24 cellular contexts compared by ENCODE assay signal in genomic region chr22:49499433-49500075, GRCh38.
DNase-seq lines count a peak whose midpoint lies in the region; ATAC-seq, FAIRE-seq and TF ChIP-seq lines count a peak whose summit lies in the region.
"Had no signal": no experiment of that assay in that cellular context is flagged by ENCODE, and none has a peak within 500 bp of the region (broad histone marks: within the 10 kb centered on the region; RNA-seq: fewer than 3 reads in every experiment).

No MANE protein-coding gene starts in this region.

- WGBS in GM12878 (ENCODE audit: insufficient coverage, insufficient replicate concordance, low lambda C conversion rate, missing lambda C conversion rate): 37% methylated on average over 1 of the region's 1 CpG
- WGBS in mesendoderm (ENCODE audit: extremely low coverage, insufficient coverage, low lambda C conversion rate): no CpG with 5 or more reads among the region's 1 CpG

- H3K4me1 Mint-ChIP-seq in WTC11: no peaks in the 10 kb centered on the region
- H3K4me1 Mint-ChIP-seq: GM23338 had no signal

- H2BK5ac ChIP-seq in mesendoderm (ENCODE audit: low read length): no peak overlapping the region

- H3K79me2 ChIP-seq in GM12878 (ENCODE audit: control insufficient read depth, insufficient read depth, low read length): no peaks in the 10 kb centered on the region; the same call in 1 of the 2 replicates
- H3K79me2 ChIP-seq in mesendoderm (ENCODE audit: control insufficient read depth, insufficient read depth, low read length): no peaks in the 10 kb centered on the region

- H3K9ac ChIP-seq in GM12878 (ENCODE audit: control insufficient read depth, insufficient read depth, low read length) (no peak overlapping the region), mesendoderm (ENCODE audit: low read length) (no peak overlapping the region)
- H3K9ac ChIP-seq: KMS-11 had no signal

- ATAC-seq in GM12878 (no peak), WTC11 (no peak)
- ATAC-seq: GM23338, HCT116, HepG2 had no signal

- SMC1A ChIA-PET in GM12878 (lab: Charles Lee; ENCODE audit: uncharacterized antibody, unreplicated experiment): no interaction called here

- CTCF ChIA-PET in GM12878 (lab: Yijun Ruan, JAX) (no interaction called here), WTC11 (lab: Charles Lee) (no interaction called here)

- FAIRE-seq in GM19239 (lab: Jason Lieb, UNC) (peak; percentile 21), GM12878 (lab: Jason Lieb, UNC) (peak; percentile 70)
- FAIRE-seq: A204.1, D721Med, H54, HepG2, HTR-8/SVneo had no signal

- H4K8ac ChIP-seq in mesendoderm (ENCODE audit: low read depth, low read length): no peak overlapping the region

- H3K4me3 Mint-ChIP-seq in WTC11: no peak overlapping the region
- H3K4me3 Mint-ChIP-seq: CD4-positive, alpha-beta T cell; GM23338; HFFc6 had no signal

- POLR2A ChIA-PET in GM12878 (lab: Charles Lee) (no interaction called here), WTC11 (lab: Charles Lee) (no interaction called here)

- TF ChIP-seq CTCF in GM12878 (IDR thresholded peaks at IDR 0.05 in 2 of 3, conservative IDR thresholded peaks at IDR 0.05 in 1 of 3; ENCODE audit: control insufficient read depth in 2 of 3, extremely low read depth in 1 of 3, insufficient read depth in 1 of 3, low read depth in 3 of 3, low read length in 3 of 3) (no peak), WTC11 (IDR thresholded peaks at IDR 0.05) (no peak)

- no peak overlapping the region for H4K5ac ChIP-seq in mesendoderm (ENCODE audit: low read length)

- no peak overlapping the region for H2AFZ ChIP-seq in GM12878 (ENCODE audit: control insufficient read depth, low read depth, low read length)
- H2AFZ ChIP-seq: GM23338 had no signal

- H3K4ac ChIP-seq in mesendoderm (ENCODE audit: low read depth, low read length): no peak overlapping the region

- BruUV-seq in GM12878 (replicated peaks; lab: Mats Ljungman, UMichigan): no TSS peak

- no peak overlapping the region for H3K18ac ChIP-seq in mesendoderm (ENCODE audit: low read length)

- peaks cover 12% of the 10 kb centered on the region for H3K4me1 ChIP-seq in GM12878 (ENCODE audit: control insufficient read depth, insufficient read depth, low read length)
- H3K4me1 ChIP-seq in mesendoderm (ENCODE audit: control insufficient read depth, low read depth, low read length): no peaks in the 10 kb centered on the region

- H3K4me2 ChIP-seq in GM12878 (ENCODE audit: control insufficient read depth, insufficient read depth) (no peak overlapping the region), mesendoderm (ENCODE audit: low read length) (no peak overlapping the region)
- H3K4me2 ChIP-seq: GM23338, KMS-11 had no signal

- H3K36me3 ChIP-seq in GM12878 (ENCODE audit: control insufficient read depth in 2 of 2, insufficient read depth in 2 of 2, low read length in 1 of 2) (no peaks in the 10 kb centered on the region), mesendoderm (ENCODE audit: control insufficient read depth, insufficient read depth, low read length) (no peaks in the 10 kb centered on the region)

- TF ChIP-seq EP300 in GM12878 (IDR thresholded peaks at IDR 0.05; ENCODE audit: borderline replicate concordance in 1 of 2, control insufficient read depth in 1 of 2, low read depth in 2 of 2, low read length in 2 of 2): no peak

- no peak overlapping the region; the same call in 1 of the 2 replicates for H3K4me3 ChIP-seq in Jurkat, Clone E6-1 (ENCODE audit: low read length)
- H3K4me3 ChIP-seq in GM12878: no peak overlapping the region
- no peak overlapping the region for H3K4me3 ChIP-seq in mesendoderm (ENCODE audit: low read length)
- H3K4me3 ChIP-seq: GM23338 had no signal

- H3K9me3 ChIP-seq in GM12878 (replicated peaks; ENCODE audit: control insufficient read depth, insufficient read depth, low read length): no peaks in the 10 kb centered on the region; the same call in 2 of the 3 replicates

- DNase-seq in GM19239 (ENCODE audit: insufficient read length, low spot score) (no peak), GM12878 (ENCODE audit: low read depth, low spot score) (no peak), mesendoderm (peak; percentile 37), NCI-H2196 (lab: John Stamatoyannopoulos, UW; ENCODE audit: unreplicated experiment) (no peak), WTC11 (ENCODE audit: low spot score) (no peak), SHP77 (lab: John Stamatoyannopoulos, UW) (no peak), NCI-H226 (no peak)
- peak; percentile 73 for DNase-seq in Jurkat, Clone E6-1 (ENCODE audit: low read depth, low spot score)
- DNase-seq: ACHN; AML-193; Caco-2; CD4-positive, alpha-beta T cell; GDM1; HFFc6 had no signal

- H4K20me1 ChIP-seq in GM12878 (ENCODE audit: control insufficient read depth, insufficient read depth): no peaks in the 10 kb centered on the region

- no peak overlapping the region for H2BK15ac ChIP-seq in mesendoderm (replicated peaks; ENCODE audit: low read depth)

- H3K79me1 ChIP-seq in mesendoderm (ENCODE audit: low read length): no peaks in the 10 kb centered on the region

- RAD21 ChIA-PET in GM12878 (lab: Charles Lee; ENCODE audit: unreplicated experiment): no interaction called here

- H3K27me3 ChIP-seq in GM12878 (replicated peaks in 1 of 2; ENCODE audit: control insufficient read depth in 2 of 2, insufficient read depth in 2 of 2, low read length in 1 of 2) (no peaks in the 10 kb centered on the region), mesendoderm (ENCODE audit: insufficient read depth, low read length, poor library complexity) (no peaks in the 10 kb centered on the region)

- no peak overlapping the region for H3K56ac ChIP-seq in mesendoderm (ENCODE audit: low read length)

- no peak for TF ChIP-seq POLR2A in GM12878 (IDR thresholded peaks at IDR 0.05; ENCODE audit: low read depth, low read length)

- TF ChIP-seq RAD21 in GM12878 (IDR thresholded peaks at IDR 0.05; ENCODE audit: insufficient read depth, low read depth, low read length): no peak

- H3K9me3 Mint-ChIP-seq in WTC11: 0 out of 2 replicates have a peak, but pooled peaks cover 7% of the 10 kb centered on the region
- H3K9me3 Mint-ChIP-seq: CD4-positive, alpha-beta T cell had no signal

- H3K27ac Mint-ChIP-seq in WTC11: no peak overlapping the region
- H3K27ac Mint-ChIP-seq: CD4-positive, alpha-beta T cell; GM23338; HFFc6; IgD-negative memory B cell had no signal

- no peak overlapping the region for H3K23ac ChIP-seq in mesendoderm (ENCODE audit: low read length)

- H3K27ac ChIP-seq in GM12878 (ENCODE audit: control insufficient read depth, insufficient read depth): no peak overlapping the region
- H3K27ac ChIP-seq in mesendoderm (ENCODE audit: low read depth, low read length): no peak overlapping the region
- H3K27ac ChIP-seq: C4-2B, KMS-11 had no signal

- H2BK120ac ChIP-seq in mesendoderm (ENCODE audit: low read depth, low read length): no peak overlapping the region

- H2AK5ac ChIP-seq in mesendoderm (ENCODE audit: low read length): no peak overlapping the region

- no peaks in the 10 kb centered on the region for H3K36me3 Mint-ChIP-seq in WTC11
- H3K36me3 Mint-ChIP-seq: IgD-negative memory B cell had no signal

- in situ Hi-C loops in GM12878 (cut with MboI): no loop called here

- intact Hi-C loops in GM12878 (cut with micrococcal nuclease; ENCODE audit: unreplicated experiment): no loop called here

- no peaks in the 10 kb centered on the region for H3K27me3 Mint-ChIP-seq in WTC11 (ENCODE audit: low read depth)
- H3K27me3 Mint-ChIP-seq: CD4-positive, alpha-beta T cell; IgD-negative memory B cell had no signal

TF ChIP-seq in GM12878, 131 proteins besides CTCF, POLR2A, EP300 and RAD21 (continues in another document):
- TF ChIP-seq SUZ12 (IDR thresholded peaks at IDR 0.05; ENCODE audit: unreplicated experiment) (no peak), JUNB (IDR thresholded peaks at IDR 0.05) (no peak), CREB1 (IDR thresholded peaks at IDR 0.05; ENCODE audit: low read depth) (no peak)

TF ChIP-seq in WTC11, 78 proteins besides CTCF, POLR2A, EP300 and RAD21:
- TF ChIP-seq SMAD4 (CRISPR knock-in tag; IDR thresholded peaks at IDR 0.05): no peak
- TF ChIP-seq TEAD4 (CRISPR knock-in tag; IDR thresholded peaks at IDR 0.05): no peak
- no peak for TF ChIP-seq NR2C2 (CRISPR knock-in tag; IDR thresholded peaks at IDR 0.05)
- no peak for TF ChIP-seq JUN (CRISPR knock-in tag; IDR thresholded peaks at IDR 0.05)
- TF ChIP-seq MAX (CRISPR knock-in tag; IDR thresholded peaks at IDR 0.05): no peak
- no peak for TF ChIP-seq RORB (CRISPR knock-in tag; IDR thresholded peaks at IDR 0.05)
- no peak for TF ChIP-seq ESRRA (CRISPR knock-in tag; IDR thresholded peaks at IDR 0.05; ENCODE audit: borderline replicate concordance)
- TF ChIP-seq ETV6 (CRISPR knock-in tag; IDR thresholded peaks at IDR 0.05): no peak
TF ChIP-seq in WTC11: peak in this region for 0.

Comparison
In these comparisons a context has a peak if more than half of its experiments do, and no peak if none do; other contexts are left out.
1. DNase-seq: peak in Jurkat, Clone E6-1 (single experiment) and mesendoderm (single experiment); none in GM19239 (single experiment), GM12878 (single experiment), NCI-H2196 (single experiment), WTC11 (single experiment), SHP77 (0 of 2) and NCI-H226 (single experiment).